Comparison of ENCODE assay signal across 1 cellular context in genomic region chr17:49959183-49959935, GRCh38.
A peak's percentile ranks its signal among the peaks of the same experiment; 100 is the strongest.
TF ChIP-seq lines count a peak whose summit lies in the region.

No MANE protein-coding gene starts in this region.

TF ChIP-seq in SK-N-SH, 30 proteins besides CTCF, POLR2A, EP300 and RAD21 (continued from another document):
- TF ChIP-seq ZBTB33 (IDR thresholded peaks at IDR 0.05; ENCODE audit: borderline replicate concordance, low read depth) (0 out of 2 replicates have a peak, but pooled peaks have one; percentile 33), TAF1 (IDR thresholded peaks at IDR 0.05; ENCODE audit: borderline replicate concordance, low read depth, low read length) (no peak)
